ENCODE assay signal across 11 cellular contexts in the genomic region with DNA sequence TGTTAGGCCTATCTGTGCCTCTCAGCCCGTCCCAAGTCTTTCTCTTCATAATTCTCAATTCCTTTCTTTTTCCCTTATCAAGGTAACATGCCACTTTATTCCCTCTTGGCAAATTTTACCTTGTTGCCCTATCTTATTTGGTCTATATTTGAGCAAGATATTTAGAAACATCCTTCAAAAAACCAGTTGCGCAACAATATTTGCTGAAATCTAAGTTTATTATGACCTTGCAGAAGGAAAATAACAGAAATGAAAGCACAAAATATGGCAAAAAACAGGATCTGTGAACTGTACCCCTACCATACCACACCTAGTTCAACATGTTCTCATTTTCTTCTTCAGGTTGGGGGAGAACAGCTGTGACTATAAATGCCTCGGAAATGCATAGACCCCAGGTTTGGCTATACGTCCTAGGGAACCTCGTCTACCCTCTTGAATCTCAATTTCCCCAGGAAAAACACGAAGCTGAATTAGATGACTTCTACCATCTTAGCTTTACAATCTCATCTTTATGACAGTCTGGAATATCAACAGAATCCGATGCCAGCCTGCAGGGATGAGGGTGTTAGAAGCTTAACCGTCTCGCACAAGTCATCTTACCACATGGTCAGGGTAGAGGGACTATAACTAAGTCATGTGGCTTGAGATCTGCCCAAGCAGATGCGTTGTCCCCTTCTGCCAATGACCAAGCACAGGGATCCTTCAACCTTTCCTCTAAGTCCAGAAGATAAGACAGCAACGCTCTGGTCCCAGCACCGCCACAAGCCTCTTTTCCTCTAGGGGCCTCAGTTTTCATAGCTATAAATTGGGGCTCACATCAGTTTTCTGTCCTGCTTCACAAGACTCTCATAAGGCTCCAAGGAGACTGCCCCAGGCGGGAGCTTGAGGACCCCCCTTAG. TPM values are rescaled to one million over a fixed set of nuclear protein-coding genes. Genes with fewer than 3 reads are reported as not detected.
DNase-seq lines count a peak whose midpoint lies in the region; ATAC-seq lines count a peak whose summit lies in the region.
"Had no signal": no experiment of that assay in that cellular context is flagged by ENCODE, and none has a peak within 500 bp of the region (broad histone marks: within the 10 kb centered on the region; RNA-seq: fewer than 3 reads in every experiment).

No MANE protein-coding gene starts in this region.

- no peaks in the 10 kb centered on the region for H3K27me3 Mint-ChIP-seq in activated CD8-positive, alpha-beta memory T cell treated with anti-CD3 and anti-CD28 coated beads, Interleukin-2, amount 10 ng/mL, durations not matched to agents 7 days and 5 days
- no peaks in the 10 kb centered on the region for H3K27me3 Mint-ChIP-seq in T-helper 17 cell

- peak overlapping the region; percentile 95 for H3K27ac Mint-ChIP-seq in activated CD8-positive, alpha-beta memory T cell treated with anti-CD3 and anti-CD28 coated beads, Interleukin-2, amount 10 ng/mL, durations not matched to agents 7 days and 5 days
- H3K27ac Mint-ChIP-seq in T-helper 17 cell = peak overlapping the region; percentile 100

- no peaks in the 10 kb centered on the region for H3K9me3 Mint-ChIP-seq in activated CD8-positive, alpha-beta memory T cell treated with anti-CD3 and anti-CD28 coated beads, Interleukin-2, amount 10 ng/mL, durations not matched to agents 7 days and 5 days (ENCODE audit: low read depth)

- H3K9me3 ChIP-seq in T-helper 17 cell (ENCODE audit: control insufficient read depth, low read length, poor library complexity, severe bottlenecking) = no peaks in the 10 kb centered on the region
- no peaks in the 10 kb centered on the region for H3K9me3 ChIP-seq in stomach smooth muscle (ENCODE audit: control insufficient read depth in 2 of 2, low read length in 2 of 2)

- H3K4me3 Mint-ChIP-seq in activated CD8-positive, alpha-beta memory T cell treated with anti-CD3 and anti-CD28 coated beads, Interleukin-2, amount 10 ng/mL, durations not matched to agents 7 days and 5 days = peak overlapping the region; percentile 95
- H3K4me3 Mint-ChIP-seq in T-helper 17 cell = peak overlapping the region; percentile 99

- H3K36me3 Mint-ChIP-seq in activated CD8-positive, alpha-beta memory T cell treated with anti-CD3 and anti-CD28 coated beads, Interleukin-2, amount 10 ng/mL, durations not matched to agents 7 days and 5 days = peaks cover 63% of the 10 kb centered on the region
- H3K36me3 Mint-ChIP-seq in T-helper 17 cell (ENCODE audit: low read depth) = peaks cover 32% of the 10 kb centered on the region

- no peak overlapping the region for H3K27ac ChIP-seq in stomach smooth muscle (ENCODE audit: low read length)

- H3K36me3 ChIP-seq in stomach smooth muscle (ENCODE audit: control insufficient read depth in 2 of 2, insufficient read depth in 2 of 2, low read length in 2 of 2) = no peaks in the 10 kb centered on the region

- peak overlapping the region; percentile 7 to 63 for H3K4me3 ChIP-seq in stomach smooth muscle (ENCODE audit: low read length in 2 of 2)

- H3K27me3 ChIP-seq in stomach smooth muscle (ENCODE audit: control insufficient read depth in 1 of 2, insufficient read depth in 2 of 2, low read length in 2 of 2) = no peaks in the 10 kb centered on the region

- no peak for ATAC-seq in activated CD8-positive, alpha-beta memory T cell treated with anti-CD3 and anti-CD28 coated beads, Interleukin-2, amount 10 ng/mL, durations not matched to agents 7 days and 5 days
- ATAC-seq in T-helper 17 cell (peak; percentile 2), left lobe of liver (peak; percentile 13), GM21717 (IDR thresholded peaks at IDR 0.05; ENCODE audit: unreplicated experiment) (no peak), HG03354 (IDR thresholded peaks at IDR 0.05; ENCODE audit: poor library complexity, severe bottlenecking, unreplicated experiment) (no peak), GM19452 (IDR thresholded peaks at IDR 0.05; ENCODE audit: unreplicated experiment) (no peak)

- H3K9ac ChIP-seq in stomach smooth muscle (ENCODE audit: low read length in 2 of 2) = no peak overlapping the region

- no peak for DNase-seq in activated CD8-positive, alpha-beta memory T cell treated with anti-CD3 and anti-CD28 coated beads, Interleukin-2, amount 10 ng/mL, durations not matched to agents 7 days and 5 days
- no peak for DNase-seq in activated CD8-positive, alpha-beta memory T cell treated with anti-CD3 and anti-CD28 coated beads, Interleukin-2, amount 50 U/mL, for 4 hours
- DNase-seq in T-helper 17 cell (no peak), left lobe of liver (ENCODE audit: low spot score) (no peak)
- DNase-seq: NCI-H1436; stimulated activated CD8-positive, alpha-beta memory T cell treated with anti-CD3 and anti-CD28 coated beads, Interleukin-4, amount 100 ng/mL, for 48 hours had no signal

- H3K4me1 ChIP-seq in stomach smooth muscle (ENCODE audit: control insufficient read depth, insufficient read depth, low read length) = no peaks in the 10 kb centered on the region

- peaks cover 56% of the 10 kb centered on the region for H3K4me1 Mint-ChIP-seq in activated CD8-positive, alpha-beta memory T cell treated with anti-CD3 and anti-CD28 coated beads, Interleukin-2, amount 10 ng/mL, durations not matched to agents 7 days and 5 days
- H3K4me1 Mint-ChIP-seq in T-helper 17 cell = peaks cover 72% of the 10 kb centered on the region

- CTCF ChIA-PET in activated CD8-positive, alpha-beta memory T cell treated with anti-CD3 and anti-CD28 coated beads, Interleukin-2, amount 10 ng/mL, durations not matched to agents 7 days and 5 days (lab: Charles Lee) = interaction anchor here (0.9 to 22.2 kb wide), 11 partner anchors 9 to 70 kb away, joined by 3 to 499 read pairs (median 16); no protein-coding TSS in a partner anchor

RNA-seq across cellular contexts. Expression of a gene that starts 1.3 kb away (rescaled TPM):
- total RNA-seq in activated CD8-positive, alpha-beta memory T cell treated with anti-CD3 and anti-CD28 coated beads, Interleukin-2, amount 10 ng/mL, durations not matched to agents 7 days and 5 days = 100 to 1,000 TPM; 393 to 419 TPM
- total RNA-seq in T-helper 17 cell = 100 to 1,000 TPM; 304 to 333 TPM
- 7.3 TPM for total RNA-seq in left lobe of liver
- total RNA-seq: renal cortical epithelial cell had no signal

Comparison
In these comparisons a context has a peak if more than half of its experiments do, and no peak if none do; other contexts are left out.
1. ATAC-seq: peak in T-helper 17 cell (single experiment) and left lobe of liver (single experiment); none in activated CD8-positive, alpha-beta memory T cell treated with anti-CD3 and anti-CD28 coated beads, Interleukin-2, amount 10 ng/mL, durations not matched to agents 7 days and 5 days (single experiment), GM21717 (single experiment), HG03354 (single experiment) and GM19452 (single experiment).
2. RNA of a gene that starts 1.3 kb away (total RNA-seq): 393 to 419 TPM in activated CD8-positive, alpha-beta memory T cell treated with anti-CD3 and anti-CD28 coated beads, Interleukin-2, amount 10 ng/mL, durations not matched to agents 7 days and 5 days and 304 to 333 TPM in T-helper 17 cell; 7.3 TPM in left lobe of liver (single experiment); every median in the first group is over 10 times any median in the second.